In genomic region chr3:184827572-184827971, GRCh38 we compare ENCODE assay signal across 1 cellular context.
A peak's percentile ranks its signal among the peaks of the same experiment; 100 is the strongest.
TF ChIP-seq lines count a peak whose summit lies in the region.

No MANE protein-coding gene starts in this region.

TF ChIP-seq in K562, 482 proteins besides CTCF, POLR2A, EP300 and RAD21 (continued from another document and continues in another):
- TF ChIP-seq, protein P1, sequence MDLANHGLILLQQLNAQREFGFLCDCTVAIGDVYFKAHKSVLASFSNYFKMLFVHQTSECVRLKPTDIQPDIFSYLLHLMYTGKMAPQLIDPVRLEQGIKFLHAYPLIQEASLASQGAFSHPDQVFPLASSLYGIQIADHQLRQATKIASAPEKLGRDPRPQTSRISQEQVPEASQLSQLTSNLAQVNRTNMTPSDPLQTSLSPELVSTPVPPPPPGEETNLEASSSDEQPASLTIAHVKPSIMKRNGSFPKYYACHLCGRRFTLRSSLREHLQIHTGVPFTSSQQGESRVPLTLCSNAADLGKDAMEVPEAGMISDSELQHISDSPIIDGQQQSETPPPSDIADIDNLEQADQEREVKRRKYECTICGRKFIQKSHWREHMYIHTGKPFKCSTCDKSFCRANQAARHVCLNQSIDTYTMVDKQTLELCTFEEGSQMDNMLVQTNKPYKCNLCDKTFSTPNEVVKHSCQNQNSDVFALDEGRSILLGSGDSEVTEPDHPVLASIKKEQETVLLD (IDR thresholded peaks at IDR 0.05) = no peak
- TF ChIP-seq ZKSCAN1 (IDR thresholded peaks at IDR 0.05; ENCODE audit: low read depth, low read length) (no peak), CREB5 (CRISPR knock-in tag; IDR thresholded peaks at IDR 0.05) (no peak), ETS2 (tag; IDR thresholded peaks at IDR 0.05; ENCODE audit: borderline replicate concordance, poor library complexity, severe bottlenecking) (no peak), MAFG (tag; conservative IDR thresholded peaks at IDR 0.05) (no peak), ZNF785 (CRISPR knock-in tag; IDR thresholded peaks at IDR 0.05) (no peak), REST (CRISPR knock-in tag; IDR thresholded peaks at IDR 0.05; ENCODE audit: low read depth) (no peak), WHSC1 (IDR thresholded peaks at IDR 0.05; ENCODE audit: low read length) (no peak), SUPT5H (IDR thresholded peaks at IDR 0.05) (no peak), KDM1A (IDR thresholded peaks at IDR 0.05) (peak; percentile 33 to 59; a peak in 2 of 4 replicates), ZNF24 (IDR thresholded peaks at IDR 0.05) (no peak), TBL1XR1 (IDR thresholded peaks at IDR 0.05; ENCODE audit: low read length in 2 of 2) (peak in 1 of 2 experiments; percentile 57; a peak in 1 of 4 replicates), ZNF274 (IDR thresholded peaks at IDR 0.05; ENCODE audit: borderline replicate concordance, low read depth, low read length) (no peak), TFAM (CRISPR knock-in tag; conservative IDR thresholded peaks at IDR 0.05) (no peak), RBM25 (IDR thresholded peaks at IDR 0.05; ENCODE audit: low read depth, low read length, severe bottlenecking) (no peak), SRSF9 (IDR thresholded peaks at IDR 0.05; ENCODE audit: borderline replicate concordance, low read depth, low read length) (no peak), PCBP2 (IDR thresholded peaks at IDR 0.05; ENCODE audit: low read depth, low read length, poor library complexity, severe bottlenecking) (no peak), TRIM28 (IDR thresholded peaks at IDR 0.05) (no peak), SLC30A9 (CRISPR knock-in tag; IDR thresholded peaks at IDR 0.05) (no peak), DEAF1 (CRISPR knock-in tag; IDR thresholded peaks at IDR 0.05) (no peak), NFXL1 (CRISPR knock-in tag; IDR thresholded peaks at IDR 0.05) (no peak), LCOR (CRISPR knock-in tag; IDR thresholded peaks at IDR 0.05) (no peak), MECOM (CRISPR knock-in tag; IDR thresholded peaks at IDR 0.05) (no peak), NCOR1 (IDR thresholded peaks at IDR 0.05) (peak; percentile 62), CBX3 (IDR thresholded peaks at IDR 0.05; ENCODE audit: borderline replicate concordance in 1 of 2, low read length in 2 of 2) (no peak), ATF2 (CRISPR knock-in tag; IDR thresholded peaks at IDR 0.05) (no peak), FOXK2 (conservative IDR thresholded peaks at IDR 0.05 in 1 of 2, IDR thresholded peaks at IDR 0.05 in 1 of 2; ENCODE audit: low read depth in 2 of 2) (no peak), RCOR1 (IDR thresholded peaks at IDR 0.05; ENCODE audit: borderline replicate concordance in 1 of 2, low read depth in 2 of 2, low read length in 2 of 2) (0 out of 4 replicates have a peak, but pooled peaks of 1 of the 2 experiments have one; percentile 40), PRDM10 (IDR thresholded peaks at IDR 0.05; ENCODE audit: partially characterized antibody) (no peak), HNRNPK (IDR thresholded peaks at IDR 0.05; ENCODE audit: low read depth, low read length, poor library complexity, severe bottlenecking) (no peak), NFYB (IDR thresholded peaks at IDR 0.05; ENCODE audit: extremely low read depth, insufficient read length) (no peak), TCF3 (CRISPR knock-in tag; IDR thresholded peaks at IDR 0.05) (peak; percentile 71), SMAD4 (CRISPR knock-in tag; conservative IDR thresholded peaks at IDR 0.05) (peak; percentile 35; the same call in 1 of the 2 replicates), FOSL1 (tag; conservative IDR thresholded peaks at IDR 0.05) (peak; percentile 81), ZNF143 (CRISPR knock-in tag; IDR thresholded peaks at IDR 0.05) (no peak), NEUROD1 (IDR thresholded peaks at IDR 0.05; ENCODE audit: borderline replicate concordance, low read depth, low read length, partially characterized antibody) (no peak), TBP (optimal IDR thresholded peaks at IDR 0.05; ENCODE audit: low read depth, low read length) (no peak), MTF1 (CRISPR knock-in tag; IDR thresholded peaks at IDR 0.05; ENCODE audit: borderline replicate concordance) (no peak), ZBTB11 (CRISPR knock-in tag; IDR thresholded peaks at IDR 0.05) (0 out of 6 replicates have a peak, but pooled peaks of 1 of the 3 experiments have one; percentile 31), MLX (CRISPR knock-in tag; conservative IDR thresholded peaks at IDR 0.05) (no peak), DMBX1 (CRISPR knock-in tag; IDR thresholded peaks at IDR 0.05; ENCODE audit: borderline replicate concordance) (no peak), ELF4 (CRISPR knock-in tag; IDR thresholded peaks at IDR 0.05) (no peak), L3MBTL2 (IDR thresholded peaks at IDR 0.05) (no peak), MED1 (CRISPR knock-in tag; IDR thresholded peaks at IDR 0.05; ENCODE audit: borderline replicate concordance) (no peak)
- TF ChIP-seq, protein P2, sequence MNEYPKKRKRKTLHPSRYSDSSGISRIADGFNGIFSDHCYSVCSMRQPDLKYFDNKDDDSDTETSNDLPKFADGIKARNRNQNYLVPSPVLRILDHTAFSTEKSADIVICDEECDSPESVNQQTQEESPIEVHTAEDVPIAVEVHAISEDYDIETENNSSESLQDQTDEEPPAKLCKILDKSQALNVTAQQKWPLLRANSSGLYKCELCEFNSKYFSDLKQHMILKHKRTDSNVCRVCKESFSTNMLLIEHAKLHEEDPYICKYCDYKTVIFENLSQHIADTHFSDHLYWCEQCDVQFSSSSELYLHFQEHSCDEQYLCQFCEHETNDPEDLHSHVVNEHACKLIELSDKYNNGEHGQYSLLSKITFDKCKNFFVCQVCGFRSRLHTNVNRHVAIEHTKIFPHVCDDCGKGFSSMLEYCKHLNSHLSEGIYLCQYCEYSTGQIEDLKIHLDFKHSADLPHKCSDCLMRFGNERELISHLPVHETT (CRISPR knock-in tag; conservative IDR thresholded peaks at IDR 0.05 in 1 of 2, IDR thresholded peaks at IDR 0.05 in 1 of 2) = no peak
- TF ChIP-seq, protein P3, sequence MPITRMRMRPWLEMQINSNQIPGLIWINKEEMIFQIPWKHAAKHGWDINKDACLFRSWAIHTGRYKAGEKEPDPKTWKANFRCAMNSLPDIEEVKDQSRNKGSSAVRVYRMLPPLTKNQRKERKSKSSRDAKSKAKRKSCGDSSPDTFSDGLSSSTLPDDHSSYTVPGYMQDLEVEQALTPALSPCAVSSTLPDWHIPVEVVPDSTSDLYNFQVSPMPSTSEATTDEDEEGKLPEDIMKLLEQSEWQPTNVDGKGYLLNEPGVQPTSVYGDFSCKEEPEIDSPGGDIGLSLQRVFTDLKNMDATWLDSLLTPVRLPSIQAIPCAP (CRISPR knock-in tag; IDR thresholded peaks at IDR 0.05; ENCODE audit: borderline replicate concordance) = no peak
